In the genomic region with DNA sequence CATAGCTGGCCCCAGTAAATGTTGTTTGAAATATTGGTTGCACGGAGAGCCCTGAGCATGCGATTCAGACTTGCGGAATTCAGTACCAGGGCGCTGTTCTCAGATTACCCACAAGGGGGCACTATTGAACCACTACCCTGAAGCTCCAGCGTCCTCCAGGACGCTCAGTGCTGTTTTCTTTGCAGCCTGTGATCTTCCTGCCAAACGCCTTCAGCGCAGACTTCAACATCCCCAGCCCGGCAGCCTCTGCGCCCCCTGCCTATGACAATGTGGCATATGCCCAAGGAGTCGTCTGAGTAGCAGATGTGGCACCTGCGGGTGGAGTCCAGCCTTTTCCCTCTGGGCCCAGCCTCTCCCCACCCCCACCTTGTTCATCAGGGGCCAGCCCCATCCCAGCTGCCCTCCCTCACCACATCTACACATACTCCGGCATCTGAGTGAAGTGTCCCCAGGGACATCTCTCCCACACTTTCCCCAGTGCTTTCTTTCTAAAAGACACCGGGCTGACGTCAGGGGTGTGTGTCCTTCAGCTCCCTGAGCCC, we compare ENCODE assay signal across 8 cellular contexts. TPM values are rescaled to one million over a fixed set of nuclear protein-coding genes. Genes with fewer than 3 reads are reported as not detected.
DNase-seq lines count a peak whose midpoint lies in the region; ATAC-seq and TF ChIP-seq lines count a peak whose summit lies in the region.

No MANE protein-coding gene starts in this region.

- 13 to 16% methylated on average over 12 to 14 of the region's 15 CpGs for WGBS in esophagus squamous epithelium, 2 donors

- H3K79me2 ChIP-seq in OCI-LY3 (ENCODE audit: low read length), result no peaks in the 10 kb centered on the region

- no peak overlapping the region for H3K4me3 Mint-ChIP-seq in neural crest cell
- H3K4me3 Mint-ChIP-seq in stimulated activated naive CD8-positive, alpha-beta T cell treated with anti-CD3 and anti-CD28 coated beads, Interleukin-15, amount 100 ng/mL, for 72 hours, result peak overlapping the region in 1 of 2 donors; percentile 26

- H3K27ac Mint-ChIP-seq in neural crest cell (ENCODE audit: unreplicated experiment), result no peak overlapping the region
- no peak overlapping the region for H3K27ac Mint-ChIP-seq in stimulated activated naive CD8-positive, alpha-beta T cell treated with anti-CD3 and anti-CD28 coated beads, Interleukin-15, amount 100 ng/mL, for 72 hours

- no peak for TF ChIP-seq POLR2A in esophagus squamous epithelium (IDR thresholded peaks at IDR 0.05)

- no peaks in the 10 kb centered on the region for H3K36me3 ChIP-seq in OCI-LY3 (replicated peaks; ENCODE audit: low read depth, low read length)
- H3K36me3 ChIP-seq in esophagus squamous epithelium, result no peaks in the 10 kb centered on the region

- peak overlapping the region; percentile 49 for H3K4me3 ChIP-seq in OCI-LY3 (ENCODE audit: low read length)
- no peak overlapping the region for H3K4me3 ChIP-seq in esophagus squamous epithelium

- H3K9ac ChIP-seq in OCI-LY3 (ENCODE audit: low read length), result peak overlapping the region; percentile 41

- H3K36me3 Mint-ChIP-seq in neural crest cell (ENCODE audit: low read depth), result no peaks in the 10 kb centered on the region

- peak; percentile 94 for TF ChIP-seq CTCF in OCI-LY3 (IDR thresholded peaks at IDR 0.05; ENCODE audit: low read depth, low read length)
- peak; percentile 83 to 92 (median 87) for TF ChIP-seq CTCF in esophagus squamous epithelium (IDR thresholded peaks at IDR 0.05)
- peak; percentile 95 for TF ChIP-seq CTCF in neural crest cell (conservative IDR thresholded peaks at IDR 0.05)

- H3K27ac ChIP-seq in OCI-LY3 (ENCODE audit: low read length) (no peak overlapping the region), esophagus squamous epithelium (no peak overlapping the region)

- peaks cover 6% of the 10 kb centered on the region for H3K4me1 Mint-ChIP-seq in neural crest cell
- H3K4me1 Mint-ChIP-seq in stimulated activated naive CD8-positive, alpha-beta T cell treated with anti-CD3 and anti-CD28 coated beads, Interleukin-15, amount 100 ng/mL, for 72 hours, result peaks cover 14% of the 10 kb centered on the region

- peak; percentile 82 for TF ChIP-seq RAD21 in Ishikawa (IDR thresholded peaks at IDR 0.05; ENCODE audit: low read depth)

- H3K27me3 ChIP-seq in OCI-LY3 (ENCODE audit: low read depth, low read length) (no peaks in the 10 kb centered on the region), esophagus squamous epithelium (no peaks in the 10 kb centered on the region)

- H3K4me1 ChIP-seq in OCI-LY3 (ENCODE audit: low read length) (peaks cover 19% of the 10 kb centered on the region), esophagus squamous epithelium (peaks cover 0 to 13% (median 3%) of the 10 kb centered on the region in 3 donors)

- no peaks in the 10 kb centered on the region for H4K20me1 ChIP-seq in OCI-LY3 (ENCODE audit: insufficient read depth, low read length)

- no peaks in the 10 kb centered on the region for H3K9me3 ChIP-seq in OCI-LY3 (ENCODE audit: insufficient read depth, low read length)
- no peaks in the 10 kb centered on the region for H3K9me3 ChIP-seq in esophagus squamous epithelium

- H3K4me2 ChIP-seq in OCI-LY3 (ENCODE audit: low read length), result peak overlapping the region; percentile 71

- intact Hi-C loops in esophagus squamous epithelium (cut with DNase I), result no loop called here

- H3K27me3 Mint-ChIP-seq in neural crest cell (ENCODE audit: low read depth), result peaks cover 2% of the 10 kb centered on the region
- peaks cover 9% of the 10 kb centered on the region for H3K27me3 Mint-ChIP-seq in stimulated activated naive CD8-positive, alpha-beta T cell treated with anti-CD3 and anti-CD28 coated beads, Interleukin-15, amount 100 ng/mL, for 72 hours

- ATAC-seq in GM21515 (IDR thresholded peaks at IDR 0.05; ENCODE audit: unreplicated experiment), result peak; percentile 70
- ATAC-seq in stimulated activated naive CD8-positive, alpha-beta T cell treated with anti-CD3 and anti-CD28 coated beads, Interleukin-15, amount 100 ng/mL, for 72 hours, result peak; percentile 90

- TF ChIP-seq EP300 in Ishikawa (IDR thresholded peaks at IDR 0.05; ENCODE audit: borderline replicate concordance), result no peak

- H3K9me3 Mint-ChIP-seq in neural crest cell, result no peaks in the 10 kb centered on the region
- H3K9me3 Mint-ChIP-seq in stimulated activated naive CD8-positive, alpha-beta T cell treated with anti-CD3 and anti-CD28 coated beads, Interleukin-15, amount 100 ng/mL, for 72 hours, result no peaks in the 10 kb centered on the region

- H2AFZ ChIP-seq in OCI-LY3 (ENCODE audit: low read depth, low read length), result peak overlapping the region; percentile 67; the same call in 1 of the 2 replicates

- DNase-seq in DMS114 treated with DMSO at 0.1 percent for 48 hours (lab: John Stamatoyannopoulos, UW; ENCODE audit: unreplicated experiment) (peak; percentile 81), activated T-cell treated with anti-CD3 and anti-CD28 coated beads for 24 hours (ENCODE audit: low read depth) (peak; percentile 77), esophagus squamous epithelium (lab: John Stamatoyannopoulos, UW) (no peak), neural crest cell (ENCODE audit: low read depth, low spot score) (peak; percentile 93)
- peak; percentile 80 to 82 for DNase-seq in stimulated activated naive CD8-positive, alpha-beta T cell treated with anti-CD3 and anti-CD28 coated beads, Interleukin-15, amount 100 ng/mL, for 72 hours

TF ChIP-seq in Ishikawa, 13 proteins besides CTCF, POLR2A, EP300 and RAD21:
- no peak for TF ChIP-seq TCF12 (IDR thresholded peaks at IDR 0.05; ENCODE audit: low read depth)

RNA-seq across cellular contexts. Expression of a gene that starts 9.6 kb away (rescaled TPM):
- not detected for total RNA-seq in esophagus squamous epithelium
- not detected in 2 replicates for total RNA-seq in neural crest cell

RNA-seq across cellular contexts. Expression of a gene that starts 18.8 kb away (rescaled TPM):
- total RNA-seq in esophagus squamous epithelium, result not detected
- total RNA-seq in neural crest cell, result not detected in 2 replicates

RNA-seq across cellular contexts. Expression of a gene that starts 51.0 kb away (rescaled TPM):
- total RNA-seq in esophagus squamous epithelium (not detected), neural crest cell (not detected in 2 replicates)
